10 cellular contexts compared by ENCODE assay signal in the genomic region with DNA sequence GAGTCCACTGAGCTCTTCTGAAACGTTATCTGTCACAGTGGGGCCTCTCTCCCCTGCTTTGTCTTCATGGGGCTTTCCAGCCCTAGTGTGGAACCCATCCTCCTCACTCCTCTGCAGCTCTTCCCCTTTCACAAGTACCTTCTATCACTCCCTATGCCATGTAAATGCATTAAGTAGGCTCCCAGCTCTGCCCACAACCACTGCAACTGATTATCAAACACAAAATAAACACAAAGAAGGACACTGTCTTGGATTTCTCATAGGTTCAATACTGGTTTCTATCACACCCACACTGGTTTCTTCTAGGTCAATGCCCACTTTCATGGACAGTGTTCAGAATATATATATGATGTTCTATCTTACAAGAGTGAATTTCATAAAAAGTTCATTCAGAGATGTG.
A peak's percentile ranks its signal among the peaks of the same experiment; 100 is the strongest.
DNase-seq lines count a peak whose midpoint lies in the region; ATAC-seq and TF ChIP-seq lines count a peak whose summit lies in the region.
"Had no signal": no experiment of that assay in that cellular context is flagged by ENCODE, and none has a peak within 500 bp of the region (broad histone marks: within the 10 kb centered on the region; RNA-seq: fewer than 3 reads in every experiment).

No MANE protein-coding gene starts in this region.

- H3K36me3 ChIP-seq in SK-N-MC (ENCODE audit: insufficient read depth, low read length), result no peaks in the 10 kb centered on the region
- H3K36me3 ChIP-seq: right atrium auricular region had no signal

- H3K27ac Mint-ChIP-seq in activated CD8-positive, alpha-beta T cell treated with anti-CD3 and anti-CD28 coated beads for 36 hours, result peak overlapping the region; percentile 23
- no peak overlapping the region for H3K27ac Mint-ChIP-seq in activated CD8-positive, alpha-beta T cell treated with anti-CD3 and anti-CD28 coated beads, Interleukin-2, amount 10 ng/mL, durations not matched to agents 7 days and 5 days

- peak; percentile 22 for DNase-seq in activated CD8-positive, alpha-beta T cell treated with anti-CD3 and anti-CD28 coated beads for 36 hours
- no peak for DNase-seq in activated CD8-positive, alpha-beta T cell treated with anti-CD3 and anti-CD28 coated beads, Interleukin-2, amount 10 ng/mL, durations not matched to agents 7 days and 5 days
- DNase-seq in SK-N-MC (ENCODE audit: low read depth, low spot score) (no peak), retina (peak; percentile 11), NCI-H1436 treated with DMSO at 0.1 percent for 48 hours (lab: John Stamatoyannopoulos, UW) (no peak), H4 (ENCODE audit: low spot score) (no peak), HT-29 (ENCODE audit: low spot score) (no peak)
- DNase-seq: activated naive CD4-positive, alpha-beta T cell had no signal

- no peak overlapping the region for H3K4me3 Mint-ChIP-seq in activated CD8-positive, alpha-beta T cell treated with anti-CD3 and anti-CD28 coated beads for 36 hours
- no peak overlapping the region for H3K4me3 Mint-ChIP-seq in activated CD8-positive, alpha-beta T cell treated with anti-CD3 and anti-CD28 coated beads, Interleukin-2, amount 10 ng/mL, durations not matched to agents 7 days and 5 days

- no peaks in the 10 kb centered on the region for H3K27me3 Mint-ChIP-seq in activated CD8-positive, alpha-beta T cell treated with anti-CD3 and anti-CD28 coated beads for 36 hours
- no peaks in the 10 kb centered on the region for H3K27me3 Mint-ChIP-seq in activated CD8-positive, alpha-beta T cell treated with anti-CD3 and anti-CD28 coated beads, Interleukin-2, amount 10 ng/mL, durations not matched to agents 7 days and 5 days (ENCODE audit: low read depth)

- POLR2A ChIA-PET in activated CD8-positive, alpha-beta T cell treated with anti-CD3 and anti-CD28 coated beads for 36 hours (lab: Charles Lee), result no interaction called here
- POLR2A ChIA-PET in activated CD8-positive, alpha-beta T cell treated with anti-CD3 and anti-CD28 coated beads, Interleukin-2, amount 10 ng/mL, durations not matched to agents 7 days and 5 days (lab: Charles Lee), result no interaction called here

- no peak for TF ChIP-seq CTCF in activated CD8-positive, alpha-beta T cell treated with anti-CD3 and anti-CD28 coated beads for 36 hours (IDR thresholded peaks at IDR 0.05)

- no peak overlapping the region for H3K9ac ChIP-seq in SK-N-MC (ENCODE audit: insufficient read length)

- H3K4me3 ChIP-seq in SK-N-MC, result no peak overlapping the region; the same call in 1 of the 2 replicates
- H3K4me3 ChIP-seq: right atrium auricular region had no signal

- peaks cover 5% of the 10 kb centered on the region for H3K36me3 Mint-ChIP-seq in activated CD8-positive, alpha-beta T cell treated with anti-CD3 and anti-CD28 coated beads for 36 hours (ENCODE audit: low read depth)
- H3K36me3 Mint-ChIP-seq in activated CD8-positive, alpha-beta T cell treated with anti-CD3 and anti-CD28 coated beads, Interleukin-2, amount 10 ng/mL, durations not matched to agents 7 days and 5 days (ENCODE audit: low read depth), result peaks cover 4% of the 10 kb centered on the region

- H3K4me1 Mint-ChIP-seq in activated CD8-positive, alpha-beta T cell treated with anti-CD3 and anti-CD28 coated beads for 36 hours (ENCODE audit: low read depth), result peaks cover 18% of the 10 kb centered on the region
- peaks cover 4% of the 10 kb centered on the region for H3K4me1 Mint-ChIP-seq in activated CD8-positive, alpha-beta T cell treated with anti-CD3 and anti-CD28 coated beads, Interleukin-2, amount 10 ng/mL, durations not matched to agents 7 days and 5 days (ENCODE audit: low read depth)

- intact Hi-C loops in activated CD8-positive, alpha-beta T cell treated with anti-CD3 and anti-CD28 coated beads for 36 hours (cut with micrococcal nuclease), result no loop called here

- H3K9me3 ChIP-seq in SK-N-MC (ENCODE audit: low read depth, low read length), result no peaks in the 10 kb centered on the region
- H3K9me3 ChIP-seq: right atrium auricular region had no signal

- peak overlapping the region; percentile 86 for H3K27ac ChIP-seq in SK-N-MC
- H3K27ac ChIP-seq: right atrium auricular region had no signal

- CTCF ChIA-PET in activated CD8-positive, alpha-beta T cell treated with anti-CD3 and anti-CD28 coated beads for 36 hours (lab: Charles Lee), result interaction anchor here (0.7 to 2.4 kb wide), 3 partner anchors 11 to 23 kb away, joined by 3 to 10 read pairs (median 3); no protein-coding TSS in a partner anchor
- CTCF ChIA-PET in activated CD8-positive, alpha-beta T cell treated with anti-CD3 and anti-CD28 coated beads, Interleukin-2, amount 10 ng/mL, durations not matched to agents 7 days and 5 days (lab: Charles Lee), result interaction anchor here (1.0 to 1.9 kb wide), 7 partner anchors 20 to 143 kb away, joined by 3 to 7 read pairs (median 4); no protein-coding TSS in a partner anchor

- peak; percentile 84 for ATAC-seq in activated CD8-positive, alpha-beta T cell treated with anti-CD3 and anti-CD28 coated beads for 36 hours
- no peak for ATAC-seq in activated CD8-positive, alpha-beta T cell treated with anti-CD3 and anti-CD28 coated beads, Interleukin-2, amount 10 ng/mL, durations not matched to agents 7 days and 5 days
- ATAC-seq in HG02623 (IDR thresholded peaks at IDR 0.05; ENCODE audit: unreplicated experiment), result peak; percentile 53

- H3K9me3 Mint-ChIP-seq in activated CD8-positive, alpha-beta T cell treated with anti-CD3 and anti-CD28 coated beads for 36 hours, result no peaks in the 10 kb centered on the region
- no peaks in the 10 kb centered on the region for H3K9me3 Mint-ChIP-seq in activated CD8-positive, alpha-beta T cell treated with anti-CD3 and anti-CD28 coated beads, Interleukin-2, amount 10 ng/mL, durations not matched to agents 7 days and 5 days (ENCODE audit: insufficient read depth)

Comparison
In these comparisons a context has a peak if more than half of its experiments do, and no peak if none do; other contexts are left out.
1. DNase-seq: peak in activated CD8-positive, alpha-beta T cell treated with anti-CD3 and anti-CD28 coated beads for 36 hours (single experiment) and retina (single experiment); none in activated CD8-positive, alpha-beta T cell treated with anti-CD3 and anti-CD28 coated beads, Interleukin-2, amount 10 ng/mL, durations not matched to agents 7 days and 5 days (single experiment), SK-N-MC (single experiment), NCI-H1436 treated with DMSO at 0.1 percent for 48 hours (single experiment), H4 (single experiment) and HT-29 (single experiment).